ENCODE assay signal across 31 cellular contexts in the genomic region with DNA sequence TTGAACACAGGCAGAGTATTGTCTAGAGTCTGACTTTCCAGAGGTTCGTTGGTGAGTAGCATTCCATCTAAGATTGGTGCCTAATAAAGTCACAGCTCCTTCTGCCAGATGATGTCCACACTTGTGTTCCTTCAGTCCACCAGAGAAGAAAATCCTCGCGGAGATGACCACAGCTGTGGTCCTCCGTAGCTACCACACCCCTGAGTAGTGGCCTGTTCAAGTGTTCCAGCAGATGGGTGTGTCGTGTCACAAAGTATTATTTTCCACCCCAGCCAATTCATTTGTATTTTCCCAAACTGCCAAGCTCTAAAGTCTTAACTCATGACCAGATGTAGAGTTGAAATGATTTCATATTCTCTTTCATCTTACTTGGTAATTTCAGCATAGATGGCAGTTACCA.
"Had no signal": no experiment of that assay in that cellular context is flagged by ENCODE, and none has a peak within 500 bp of the region (broad histone marks: within the 10 kb centered on the region; RNA-seq: fewer than 3 reads in every experiment).

No MANE protein-coding gene starts in this region.

- H3K27ac ChIP-seq: adrenal gland, ascending aorta, cardiac muscle cell, VCaP had no signal

- H3K9me3 ChIP-seq: adrenal gland, ascending aorta had no signal

- H3K27me3 ChIP-seq: adrenal gland, ascending aorta, cardiac muscle cell had no signal

- H3K4me1 ChIP-seq: adrenal gland, ascending aorta had no signal

- DNase-seq: activated B cell treated with CpG ODN at 0.5 μM for 24 hours; activated CD4-positive, alpha-beta memory T cell treated with anti-CD3 and anti-CD28 coated beads for 36 hours; activated CD4-positive, alpha-beta T cell treated with anti-CD3 and anti-CD28 coated beads for 4 hours; activated CD4-positive, alpha-beta T cell treated with anti-CD3 and anti-CD28 coated beads, Interleukin-2, amount 10 ng/mL, durations not matched to agents 24 days and 14 days; activated CD4-positive, alpha-beta T cell treated with anti-CD3 and anti-CD28 coated beads, Interleukin-2, amount 50 U/mL, for 1 hour; activated CD4-positive, alpha-beta T cell treated with anti-CD3 and anti-CD28 coated beads, Interleukin-2, amount 50 U/mL, for 4 hours; activated CD4-positive, CD25-positive, alpha-beta regulatory T cell treated with anti-CD3 and anti-CD28 coated beads, Interleukin-2, amount 50 U/mL, for 72 hours; activated CD8-positive, alpha-beta memory T cell treated with anti-CD3 and anti-CD28 coated beads, Interleukin-2, amount 50 U/mL, for 4 hours; activated CD8-positive, alpha-beta T cell treated with anti-CD3 and anti-CD28 coated beads for 36 hours; activated effector memory CD4-positive, alpha-beta T cell treated with anti-CD3 and anti-CD28 coated beads, Interleukin-2, amount 50 U/mL, for 16 hours; activated gamma-delta T cell treated with Interleukin-2 at 50 U/mL for 16 hours; activated naive CD4-positive, alpha-beta T cell; activated naive CD4-positive, alpha-beta T cell treated with anti-CD3 and anti-CD28 coated beads for 36 hours; activated naive CD4-positive, alpha-beta T cell treated with anti-CD3 and anti-CD28 coated beads, Interleukin-2, amount 50 U/mL, for 16 hours; activated naive CD8-positive, alpha-beta T cell treated with anti-CD3 and anti-CD28 coated beads for 36 hours; activated T-cell treated with anti-CD3 and anti-CD28 coated beads for 4 hours; activated T-cell treated with anti-CD3 and anti-CD28 coated beads, Interleukin-2, amount 50 U/mL, for 1 hour; activated T-cell treated with anti-CD3 and anti-CD28 coated beads, Interleukin-2, amount 50 U/mL, for 4 hours; activated T-cell treated with anti-CD3 and anti-CD28 coated beads, Interleukin-2, amount 50 U/mL, for 72 hours; adrenal gland; amniotic stem cell; caudate nucleus; cerebellar nuclear complex; T-helper 1 cell; T-helper 2 cell; T-helper 9 cell had no signal

- H3K4me3 ChIP-seq: adrenal gland, ascending aorta, cardiac muscle cell had no signal

- ATAC-seq: activated CD8-positive, alpha-beta T cell treated with anti-CD3 and anti-CD28 coated beads for 36 hours; activated naive CD4-positive, alpha-beta T cell treated with anti-CD3 and anti-CD28 coated beads, Interleukin-2, amount 50 U/mL, for 72 hours; activated T-cell treated with anti-CD3 and anti-CD28 coated beads, Interleukin-2, amount 50 U/mL, for 4 hours; activated T-cell treated with anti-CD3 and anti-CD28 coated beads, Interleukin-2, amount 50 U/mL, for 72 hours; activated T-helper 17 cell treated with anti-CD3 and anti-CD28 coated beads, Interleukin-2, amount 50 U/mL, for 72 hours had no signal

- H3K36me3 ChIP-seq: adrenal gland, ascending aorta, cardiac muscle cell had no signal
